ENCODE assay signal across 14 cellular contexts in the genomic region with DNA sequence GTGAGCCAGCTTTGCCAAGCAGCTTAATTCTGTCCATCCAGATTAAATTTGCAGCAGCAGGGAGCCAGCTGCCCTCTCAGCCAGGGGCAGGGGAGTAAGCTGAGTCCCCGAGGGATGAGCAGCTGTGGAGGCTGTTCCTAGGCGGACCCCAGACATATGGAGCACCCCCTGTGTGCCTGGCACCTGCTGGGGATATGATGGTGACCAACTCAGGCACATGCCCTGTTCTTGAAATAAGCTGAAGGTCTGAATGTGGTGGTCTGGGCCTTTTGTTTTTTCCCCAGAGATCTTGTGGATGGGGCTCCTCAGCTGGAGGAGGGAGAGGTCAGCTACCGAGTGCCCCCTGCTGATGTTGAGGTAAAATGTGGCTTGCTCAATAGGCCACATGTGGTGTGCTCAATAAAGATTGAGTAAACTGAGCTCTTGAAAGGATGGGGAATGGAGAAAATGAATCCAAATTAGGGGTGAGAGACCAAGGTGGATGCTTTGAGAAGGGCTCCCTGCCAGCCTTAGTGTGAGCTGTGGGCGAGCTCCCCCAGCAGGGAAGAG.
A peak's percentile ranks its signal among the peaks of the same experiment; 100 is the strongest.
DNase-seq lines count a peak whose midpoint lies in the region; ATAC-seq and TF ChIP-seq lines count a peak whose summit lies in the region.
"Had no signal": no experiment of that assay in that cellular context is flagged by ENCODE, and none has a peak within 500 bp of the region (broad histone marks: within the 10 kb centered on the region; RNA-seq: fewer than 3 reads in every experiment).

No MANE protein-coding gene starts in this region.

- CTCF ChIA-PET in BJ (lab: Yijun Ruan, JAX): interaction anchor here (0.7 to 2.5 kb wide), 8 partner anchors 13 to 158 kb away, joined by 3 to 11 read pairs (median 4); no protein-coding TSS in a partner anchor

- DNase-seq in BJ (ENCODE audit: low read depth) (no peak), MM.1S (no peak), astrocyte of the cerebellum (ENCODE audit: low read depth) (peak; percentile 45), 8988T (no peak), COLO829 (ENCODE audit: low spot score) (no peak)
- no peak for DNase-seq in natural killer cell treated with Interleukin-12 subunit alpha and Interleukin-12 subunit beta and Interleukin-15 and Interleukin-18, amount 100 ng/mL, for 72 hours (ENCODE audit: low spot score)
- DNase-seq in effector CD8-positive, alpha-beta T cell (lab: John Stamatoyannopoulos, UW): no peak
- DNase-seq in stimulated activated CD4-positive, alpha-beta T cell treated with anti-CD3 and anti-CD28 coated beads, Interleukin-4, amount 100 ng/mL, for 4 hours: no peak
- DNase-seq: activated T-cell treated with anti-CD3 and anti-CD28 coated beads, Interleukin-2, amount 50 U/mL, for 4 hours; midbrain; NK-92 treated with Interleukin-12 subunit alpha and Interleukin-12 subunit beta, amount 100 ng/mL, for 24 hours; T-helper 9 cell; testis had no signal

- no peaks in the 10 kb centered on the region for H4K20me1 ChIP-seq in MM.1S (ENCODE audit: insufficient read depth, low read length)

- H3K9me3 ChIP-seq in MM.1S (replicated peaks; ENCODE audit: insufficient read depth, low read length): no peaks in the 10 kb centered on the region
- H3K9me3 ChIP-seq: testis had no signal

- peak in 1 of 2 donors; percentile 52 for ATAC-seq in natural killer cell treated with Interleukin-12 subunit alpha and Interleukin-12 subunit beta and Interleukin-15 and Interleukin-18, amount 100 ng/mL, for 72 hours
- ATAC-seq: activated T-cell treated with anti-CD3 and anti-CD28 coated beads, Interleukin-2, amount 50 U/mL, for 4 hours had no signal

- H3K27ac ChIP-seq in MM.1S (ENCODE audit: low read length): no peak overlapping the region

- H3K36me3 ChIP-seq in BJ (ENCODE audit: control insufficient read depth, insufficient read depth, low read length) (no peaks in the 10 kb centered on the region), MM.1S (replicated peaks; ENCODE audit: insufficient read depth, low read length) (no peaks in the 10 kb centered on the region)

- peak; percentile 11; the same call in 1 of the 2 replicates for TF ChIP-seq CTCF in BJ (IDR thresholded peaks at IDR 0.05; ENCODE audit: insufficient read depth, low read depth, low read length)
- peak; percentile 19; the same call in 1 of the 2 replicates for TF ChIP-seq CTCF in MM.1S (IDR thresholded peaks at IDR 0.05; ENCODE audit: low read length)
- no peak for TF ChIP-seq CTCF in astrocyte of the cerebellum (IDR thresholded peaks at IDR 0.05; ENCODE audit: low read depth, low read length, missing control alignments)

- no peak overlapping the region for H2AFZ ChIP-seq in MM.1S (ENCODE audit: low read length)

- peaks cover 5% of the 10 kb centered on the region for H3K36me3 Mint-ChIP-seq in natural killer cell treated with Interleukin-12 subunit alpha and Interleukin-12 subunit beta and Interleukin-15 and Interleukin-18, amount 100 ng/mL, for 72 hours

- no peaks in the 10 kb centered on the region for H3K9me2 ChIP-seq in MM.1S (replicated peaks; ENCODE audit: insufficient read depth, low read length)

- H3K79me2 ChIP-seq in MM.1S (ENCODE audit: low read length): no peaks in the 10 kb centered on the region

- no peak overlapping the region for H3K4me2 ChIP-seq in MM.1S (ENCODE audit: low read depth, low read length)

- POLR2A ChIA-PET in BJ (lab: Charles Lee): no interaction called here

- peak overlapping the region; percentile 30 to 84 for H3K27ac Mint-ChIP-seq in natural killer cell treated with Interleukin-12 subunit alpha and Interleukin-12 subunit beta and Interleukin-15 and Interleukin-18, amount 100 ng/mL, for 72 hours

- no peaks in the 10 kb centered on the region for H3K4me1 ChIP-seq in MM.1S (ENCODE audit: low read length)

- H3K4me3 ChIP-seq in BJ (ENCODE audit: low read depth, low read length): no peak overlapping the region
- no peak overlapping the region for H3K4me3 ChIP-seq in MM.1S (ENCODE audit: low read length)
- no peak overlapping the region for H3K4me3 ChIP-seq in astrocyte of the cerebellum (ENCODE audit: low read depth, low read length)
- H3K4me3 ChIP-seq: testis had no signal

- H3K9ac ChIP-seq in MM.1S (ENCODE audit: low read length): no peak overlapping the region

- peaks cover 31 to 54% of the 10 kb centered on the region in 2 donors for H3K4me1 Mint-ChIP-seq in natural killer cell treated with Interleukin-12 subunit alpha and Interleukin-12 subunit beta and Interleukin-15 and Interleukin-18, amount 100 ng/mL, for 72 hours (ENCODE audit: low read depth in 2 of 2)

- H3F3A ChIP-seq in MM.1S (ENCODE audit: insufficient read depth, low read length): no peaks in the 10 kb centered on the region

- in situ Hi-C loops in astrocyte of the cerebellum (cut with HindIII; ENCODE audit: low sequenced_read_pairs): no loop called here

- no peaks in the 10 kb centered on the region for H3K9me3 Mint-ChIP-seq in natural killer cell treated with Interleukin-12 subunit alpha and Interleukin-12 subunit beta and Interleukin-15 and Interleukin-18, amount 100 ng/mL, for 72 hours

- H3K27me3 Mint-ChIP-seq in natural killer cell treated with Interleukin-12 subunit alpha and Interleukin-12 subunit beta and Interleukin-15 and Interleukin-18, amount 100 ng/mL, for 72 hours: no peaks in the 10 kb centered on the region
- H3K27me3 Mint-ChIP-seq: central memory CD8-positive, alpha-beta T cell had no signal

- H3K27me3 ChIP-seq in BJ (ENCODE audit: control insufficient read depth, insufficient read depth, low read length): peaks cover 5% of the 10 kb centered on the region
- no peaks in the 10 kb centered on the region for H3K27me3 ChIP-seq in MM.1S (replicated peaks; ENCODE audit: insufficient read depth, low read length)
- H3K27me3 ChIP-seq: testis had no signal

- H3K4me3 Mint-ChIP-seq in natural killer cell treated with Interleukin-12 subunit alpha and Interleukin-12 subunit beta and Interleukin-15 and Interleukin-18, amount 100 ng/mL, for 72 hours: no peak overlapping the region
- H3K4me3 Mint-ChIP-seq: activated T-cell treated with anti-CD3 and anti-CD28 coated beads, Interleukin-2, amount 50 U/mL, for 4 hours; central memory CD8-positive, alpha-beta T cell had no signal
